In genomic region chrY:7273587-7274203, GRCh38 we compare ENCODE assay signal across 8 cellular contexts.
A peak's percentile ranks its signal among the peaks of the same experiment; 100 is the strongest.
DNase-seq lines count a peak whose midpoint lies in the region; ATAC-seq and TF ChIP-seq lines count a peak whose summit lies in the region.

No MANE protein-coding gene starts in this region.

- no peak for TF ChIP-seq POLR2A in testis (IDR thresholded peaks at IDR 0.05)

- H3K36me3 ChIP-seq in MG63, result no peaks in the 10 kb centered on the region
- no peaks in the 10 kb centered on the region for H3K36me3 ChIP-seq in testis (ENCODE audit: low read depth, missing control alignments)
- H3K36me3 ChIP-seq in H7 (replicated peaks; ENCODE audit: control insufficient read depth, insufficient read depth, low read length), result no peaks in the 10 kb centered on the region

- H3K4me3 ChIP-seq in MG63 (peak overlapping the region; percentile 69), testis (peak overlapping the region; percentile 50 to 64), H7 (ENCODE audit: insufficient read depth, low read depth, low read length) (no peak overlapping the region)

- no peak for TF ChIP-seq CTCF in testis (IDR thresholded peaks at IDR 0.05)

- H3K27me3 ChIP-seq in MG63 (no peaks in the 10 kb centered on the region), testis (no peaks in the 10 kb centered on the region), H7 (ENCODE audit: control insufficient read depth, insufficient read depth, low read length) (no peaks in the 10 kb centered on the region)

- DNase-seq in MG63 (peak; percentile 83), left kidney (ENCODE audit: low read depth, low spot score) (peak; percentile 91), testis (peak; percentile 58), posterior vena cava (ENCODE audit: low spot score) (no peak), COLO829 (ENCODE audit: low spot score) (no peak), H7 (no peak)
- peak; percentile 90 for DNase-seq in activated effector memory CD4-positive, alpha-beta T cell treated with Interleukin-2 at 50 U/mL for 16 hours

- no peaks in the 10 kb centered on the region for H3K4me1 ChIP-seq in testis

- peak; percentile 73 for ATAC-seq in GM21367 (IDR thresholded peaks at IDR 0.05; ENCODE audit: unreplicated experiment)

- H3K9me3 ChIP-seq in MG63, result no peaks in the 10 kb centered on the region
- H3K9me3 ChIP-seq in testis, result no peaks in the 10 kb centered on the region

- H3K27ac ChIP-seq in testis, result peak overlapping the region; percentile 63 to 69

- WGBS in testis, 2 donors, result 0% methylated on average over 1 to 8 of the region's 65 CpGs

- intact Hi-C loops in testis (cut with DNase I; ENCODE audit: low total_unique reads), result no loop called here
- intact Hi-C loops in posterior vena cava (cut with DNase I), result no loop called here

Comparison
In these comparisons a context has a peak if more than half of its experiments do, and no peak if none do; other contexts are left out.
1. DNase-seq: peak in MG63 (single experiment), activated effector memory CD4-positive, alpha-beta T cell treated with Interleukin-2 at 50 U/mL for 16 hours (single experiment), left kidney (single experiment) and testis (single experiment); none in posterior vena cava (single experiment), COLO829 (single experiment) and H7 (single experiment).